In genomic region chr9:131621551-131622321, GRCh38 we compare ENCODE assay signal across 8 cellular contexts.
DNase-seq lines count a peak whose midpoint lies in the region; ATAC-seq, FAIRE-seq and TF ChIP-seq lines count a peak whose summit lies in the region.

No MANE protein-coding gene starts in this region.

- H3K9me3 ChIP-seq in astrocyte (ENCODE audit: insufficient read depth, low read depth, low read length), result no peaks in the 10 kb centered on the region
- H3K9me3 ChIP-seq in transverse colon, result no peaks in the 10 kb centered on the region

- H3K36me3 Mint-ChIP-seq in activated naive CD4-positive, alpha-beta T cell treated with anti-CD3 and anti-CD28 coated beads, Interleukin-2, amount 50 U/mL, for 24 hours, result peaks cover 10% of the 10 kb centered on the region
- peaks cover 17% of the 10 kb centered on the region for H3K36me3 Mint-ChIP-seq in activated naive CD4-positive, alpha-beta T cell treated with anti-CD3 and anti-CD28 coated beads for 36 hours (ENCODE audit: low read depth)
- peaks cover 51% of the 10 kb centered on the region for H3K36me3 Mint-ChIP-seq in astrocyte (ENCODE audit: low read depth, unreplicated experiment)

- H3K27me3 Mint-ChIP-seq in activated naive CD4-positive, alpha-beta T cell treated with anti-CD3 and anti-CD28 coated beads, Interleukin-2, amount 50 U/mL, for 24 hours, result no peaks in the 10 kb centered on the region
- no peaks in the 10 kb centered on the region for H3K27me3 Mint-ChIP-seq in activated naive CD4-positive, alpha-beta T cell treated with anti-CD3 and anti-CD28 coated beads for 36 hours (ENCODE audit: low read depth)
- H3K27me3 Mint-ChIP-seq in astrocyte (ENCODE audit: low read depth, unreplicated experiment), result no peaks in the 10 kb centered on the region

- FAIRE-seq in astrocyte (lab: Jason Lieb, UNC), result no peak

- peaks cover 9% of the 10 kb centered on the region for H3K4me1 Mint-ChIP-seq in activated naive CD4-positive, alpha-beta T cell treated with anti-CD3 and anti-CD28 coated beads, Interleukin-2, amount 50 U/mL, for 24 hours
- no peaks in the 10 kb centered on the region for H3K4me1 Mint-ChIP-seq in activated naive CD4-positive, alpha-beta T cell treated with anti-CD3 and anti-CD28 coated beads for 36 hours (ENCODE audit: low read depth)
- H3K4me1 Mint-ChIP-seq in astrocyte (ENCODE audit: low read depth, unreplicated experiment), result peaks cover 7% of the 10 kb centered on the region

- peak; percentile 61 for ATAC-seq in HG03175 (IDR thresholded peaks at IDR 0.05; ENCODE audit: unreplicated experiment)

- TF ChIP-seq POLR2A in transverse colon (IDR thresholded peaks at IDR 0.05), result no peak

- no peak overlapping the region for H3K27ac ChIP-seq in astrocyte (ENCODE audit: low read depth, low read length)
- peak overlapping the region; percentile 13 to 42 (median 34) for H3K27ac ChIP-seq in transverse colon

- H3K79me2 ChIP-seq in astrocyte (ENCODE audit: insufficient read depth, low read length), result no peaks in the 10 kb centered on the region

- DNase-seq in activated naive CD4-positive, alpha-beta T cell treated with anti-CD3 and anti-CD28 coated beads for 36 hours, result no peak
- DNase-seq in astrocyte (ENCODE audit: low read depth) (no peak), transverse colon (peak; percentile 49), HEK293T (ENCODE audit: extremely low spot score) (no peak), NCI-H1105 treated with DMSO at 0.1 percent for 48 hours (lab: John Stamatoyannopoulos, UW) (no peak), OCI-M1 (lab: John Stamatoyannopoulos, UW) (no peak)

- whole genome bisulfite sequencing in transverse colon (ENCODE audit: low coverage in 1 of 2), 2 donors, result 79 to 100% methylated on average over 1 to 29 of the region's 29 CpGs

- no peak overlapping the region for H3K4me3 Mint-ChIP-seq in activated naive CD4-positive, alpha-beta T cell treated with anti-CD3 and anti-CD28 coated beads, Interleukin-2, amount 50 U/mL, for 24 hours
- H3K4me3 Mint-ChIP-seq in activated naive CD4-positive, alpha-beta T cell treated with anti-CD3 and anti-CD28 coated beads for 36 hours, result no peak overlapping the region
- no peak overlapping the region for H3K4me3 Mint-ChIP-seq in astrocyte (ENCODE audit: unreplicated experiment)

- H3K27ac Mint-ChIP-seq in activated naive CD4-positive, alpha-beta T cell treated with anti-CD3 and anti-CD28 coated beads, Interleukin-2, amount 50 U/mL, for 24 hours, result peak overlapping the region; percentile 30
- H3K27ac Mint-ChIP-seq in activated naive CD4-positive, alpha-beta T cell treated with anti-CD3 and anti-CD28 coated beads for 36 hours, result no peak overlapping the region
- peak overlapping the region; percentile 34 for H3K27ac Mint-ChIP-seq in astrocyte (ENCODE audit: unreplicated experiment)

- in situ Hi-C loops in transverse colon (cut with MboI; ENCODE audit: low pct_ligation_motif_present in 1 of 4, low pct_unique_long_range_greater_than_20kb in 1 of 4, low sequenced_read_pairs in 3 of 4), result loop anchor here in 1 of 4 donors (25.0 kb wide), 1 partner anchor 641 kb away; no protein-coding TSS in a partner anchor

- POLR2A ChIA-PET in HEK293T (lab: Yijun Ruan, JAX), result no interaction called here

- H3K9ac ChIP-seq in astrocyte (ENCODE audit: low read length), result no peak overlapping the region

- CTCF ChIA-PET in activated naive CD4-positive, alpha-beta T cell treated with anti-CD3 and anti-CD28 coated beads for 36 hours (lab: Charles Lee), result interaction anchor here (1.3 kb wide), 1 partner anchor 11 kb away, joined by 4 read pairs; no protein-coding TSS in a partner anchor
- CTCF ChIA-PET in HEK293T (lab: Yijun Ruan, JAX), result no interaction called here

- no peaks in the 10 kb centered on the region for H3K9me3 Mint-ChIP-seq in activated naive CD4-positive, alpha-beta T cell treated with anti-CD3 and anti-CD28 coated beads, Interleukin-2, amount 50 U/mL, for 24 hours
- H3K9me3 Mint-ChIP-seq in activated naive CD4-positive, alpha-beta T cell treated with anti-CD3 and anti-CD28 coated beads for 36 hours, result no peaks in the 10 kb centered on the region
- H3K9me3 Mint-ChIP-seq in astrocyte (ENCODE audit: unreplicated experiment), result no peaks in the 10 kb centered on the region

- H3K4me2 ChIP-seq in astrocyte (ENCODE audit: low read length), result no peak overlapping the region

- no peak for TF ChIP-seq EP300 in transverse colon (IDR thresholded peaks at IDR 0.05; ENCODE audit: low read depth)

- intact Hi-C loops in activated naive CD4-positive, alpha-beta T cell treated with anti-CD3 and anti-CD28 coated beads for 36 hours (cut with micrococcal nuclease), result no loop called here
- intact Hi-C loops in transverse colon (cut with DNase I; ENCODE audit: low total_unique reads), result no loop called here

- no peak overlapping the region for H2AFZ ChIP-seq in astrocyte (ENCODE audit: low read depth, low read length)

- no peak for TF ChIP-seq CTCF in astrocyte (IDR thresholded peaks at IDR 0.05; ENCODE audit: insufficient read depth, low read depth, low read length)
- no peak for TF ChIP-seq CTCF in transverse colon (IDR thresholded peaks at IDR 0.05)

- no peaks in the 10 kb centered on the region for H3K27me3 ChIP-seq in astrocyte (ENCODE audit: insufficient read depth, low read length)
- no peaks in the 10 kb centered on the region for H3K27me3 ChIP-seq in transverse colon

- H4K20me1 ChIP-seq in astrocyte (ENCODE audit: insufficient read depth, low read length), result peaks cover 3% of the 10 kb centered on the region

- H3K36me3 ChIP-seq in astrocyte (ENCODE audit: insufficient read depth, low read length) (peaks cover 9% of the 10 kb centered on the region), transverse colon (peaks cover 0 to 28% (median 8%) of the 10 kb centered on the region in 4 donors)

- H3K4me3 ChIP-seq in astrocyte (ENCODE audit: insufficient read depth, low read depth, low read length) (no peak overlapping the region), transverse colon (no peak overlapping the region)

- H3K4me1 ChIP-seq in astrocyte (ENCODE audit: insufficient read depth, low read length) (peaks cover 14% of the 10 kb centered on the region), transverse colon (peaks cover 0 to 16% (median 10%) of the 10 kb centered on the region in 4 donors)

TF ChIP-seq in HEK293T, 16 proteins besides CTCF, POLR2A, EP300 and RAD21:
- TF ChIP-seq ZNF384 (IDR thresholded peaks at IDR 0.05) (no peak), CTBP1 (IDR thresholded peaks at IDR 0.05; ENCODE audit: borderline replicate concordance) (no peak), ARNT (IDR thresholded peaks at IDR 0.05) (no peak), FOXA1 (IDR thresholded peaks at IDR 0.05) (no peak), FOXM1 (IDR thresholded peaks at IDR 0.05; ENCODE audit: borderline replicate concordance) (no peak), HDGF (IDR thresholded peaks at IDR 0.05; ENCODE audit: borderline replicate concordance) (no peak), L3MBTL2 (conservative IDR thresholded peaks at IDR 0.05) (no peak), SUZ12 (IDR thresholded peaks at IDR 0.05) (no peak), NFRKB (IDR thresholded peaks at IDR 0.05) (no peak), SP1 (IDR thresholded peaks at IDR 0.05) (no peak), LEF1 (IDR thresholded peaks at IDR 0.05; ENCODE audit: borderline replicate concordance) (no peak), FOXK2 (IDR thresholded peaks at IDR 0.05) (no peak), PKNOX1 (IDR thresholded peaks at IDR 0.05) (no peak), BHLHE40 (IDR thresholded peaks at IDR 0.05; ENCODE audit: borderline replicate concordance) (no peak), TARDBP (IDR thresholded peaks at IDR 0.05) (no peak), ELF4 (IDR thresholded peaks at IDR 0.05) (no peak)
